8 cellular contexts compared by ENCODE assay signal in genomic region chr14:61662437-61663311, GRCh38.
A peak's percentile ranks its signal among the peaks of the same experiment; 100 is the strongest.
DNase-seq lines count a peak whose midpoint lies in the region; ATAC-seq lines count a peak whose summit lies in the region.

No MANE protein-coding gene starts in this region.

- ATAC-seq in GM18870 (IDR thresholded peaks at IDR 0.05; ENCODE audit: unreplicated experiment) (peak; percentile 80), HG03060 (IDR thresholded peaks at IDR 0.05; ENCODE audit: low read depth, unreplicated experiment) (peak; percentile 82)

- DNase-seq in AML-193 (lab: John Stamatoyannopoulos, UW) (peak; percentile 55 to 56), OCI-M1 (lab: John Stamatoyannopoulos, UW) (peak; percentile 39), iPS DF 19.7 (ENCODE audit: low read depth, low spot score) (peak; percentile 35), NCI-H1436 (lab: John Stamatoyannopoulos, UW) (no peak)
- DNase-seq in activated T-helper 9 cell treated with anti-CD3 and anti-CD28 coated beads, Interleukin-2, amount 50 U/mL, for 16 hours (ENCODE audit: low read depth) = peak; percentile 22
- peak; percentile 33 to 53 (median 44) for DNase-seq in stimulated activated CD4-positive, alpha-beta T cell treated with anti-CD3 and anti-CD28 coated beads, TNF-alpha, amount 100 ng/mL, for 48 hours (ENCODE audit: low read depth in 3 of 3)
